Comparison of ENCODE assay signal across 10 cellular contexts in the genomic region with DNA sequence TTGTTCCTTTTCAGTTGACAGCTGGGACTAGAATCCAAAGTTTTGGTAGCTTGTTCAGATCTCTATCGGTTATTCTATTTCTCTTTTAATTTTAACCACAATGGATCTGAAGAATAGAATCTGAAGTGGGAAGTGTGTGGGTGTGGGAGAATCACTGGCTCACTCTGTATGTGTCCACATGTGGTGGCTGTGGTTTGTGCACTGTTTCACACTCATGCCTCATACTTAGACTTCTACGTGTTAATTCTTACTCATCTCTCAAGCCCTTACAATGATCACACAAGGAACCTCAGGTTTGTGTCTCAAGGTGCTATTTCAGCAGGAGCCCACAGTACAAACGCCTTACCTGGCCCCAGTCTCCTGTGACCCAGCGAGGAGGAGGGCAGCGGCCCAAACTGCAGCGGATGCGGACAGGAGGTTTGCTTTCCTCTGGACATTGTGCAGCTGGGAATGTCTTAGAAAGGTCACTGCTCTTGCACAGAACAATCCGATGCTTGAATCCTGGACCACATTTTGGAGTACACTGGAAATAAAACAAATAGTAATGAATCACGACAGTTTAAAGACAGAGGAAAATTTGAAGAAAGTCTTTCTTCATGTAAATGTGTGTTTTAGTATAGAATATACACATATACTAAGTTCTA.
DNase-seq lines count a peak whose midpoint lies in the region; ATAC-seq and TF ChIP-seq lines count a peak whose summit lies in the region.
"Had no signal": no experiment of that assay in that cellular context is flagged by ENCODE, and none has a peak within 500 bp of the region (broad histone marks: within the 10 kb centered on the region; RNA-seq: fewer than 3 reads in every experiment).

No MANE protein-coding gene starts in this region.

- H3K4me1 Mint-ChIP-seq in stimulated activated naive B cell treated with anti-CD40 and anti-IgM and Interleukin-4, amounts not matched to agents 10 μg/mL and 1 μg/mL and 100 μg/mL, for 72 hours = no peaks in the 10 kb centered on the region
- H3K4me1 Mint-ChIP-seq in osteocyte (ENCODE audit: unreplicated experiment) = peaks cover 6% of the 10 kb centered on the region
- H3K4me1 Mint-ChIP-seq: B cell had no signal

- peak; percentile 7 to 23 for DNase-seq in activated CD4-positive, alpha-beta T cell treated with anti-CD3 and anti-CD28 coated beads for 4 hours
- DNase-seq in activated CD4-positive, alpha-beta T cell treated with anti-CD3 and anti-CD28 coated beads for 1 hour = no peak
- peak; percentile 82 for DNase-seq in astrocyte of the spinal cord (ENCODE audit: low read depth, low spot score)
- DNase-seq in stimulated activated naive B cell treated with anti-CD40 and anti-IgM and Interleukin-4, amounts not matched to agents 10 μg/mL and 1 μg/mL and 100 μg/mL, for 72 hours = no peak
- DNase-seq in Kasumi-1 (lab: John Stamatoyannopoulos, UW) = no peak
- no peak for DNase-seq in C1 segment of cervical spinal cord (lab: John Stamatoyannopoulos, UW)
- DNase-seq in osteocyte (ENCODE audit: extremely low spot score, unreplicated experiment) = no peak

- no peak overlapping the region for H3K27ac Mint-ChIP-seq in stimulated activated naive B cell treated with anti-CD40 and anti-IgM and Interleukin-4, amounts not matched to agents 10 μg/mL and 1 μg/mL and 100 μg/mL, for 72 hours
- no peak overlapping the region for H3K27ac Mint-ChIP-seq in osteocyte (ENCODE audit: unreplicated experiment)
- H3K27ac Mint-ChIP-seq: B cell had no signal

- ATAC-seq in HG03175 (IDR thresholded peaks at IDR 0.05; ENCODE audit: unreplicated experiment) = peak; percentile 87
- peak; percentile 57 to 68 for ATAC-seq in stimulated activated naive B cell treated with anti-CD40 and anti-IgM and Interleukin-4, amounts not matched to agents 10 μg/mL and 1 μg/mL and 100 μg/mL, for 72 hours (replicated peaks)
- ATAC-seq: Panc1 had no signal

- no peak overlapping the region for H3K4me3 Mint-ChIP-seq in stimulated activated naive B cell treated with anti-CD40 and anti-IgM and Interleukin-4, amounts not matched to agents 10 μg/mL and 1 μg/mL and 100 μg/mL, for 72 hours
- H3K4me3 Mint-ChIP-seq in osteocyte (ENCODE audit: unreplicated experiment) = no peak overlapping the region
- H3K4me3 Mint-ChIP-seq: B cell had no signal

- H3K4me3 ChIP-seq in astrocyte of the spinal cord (ENCODE audit: low read depth, low read length) = no peak overlapping the region

- no peaks in the 10 kb centered on the region for H3K27me3 Mint-ChIP-seq in stimulated activated naive B cell treated with anti-CD40 and anti-IgM and Interleukin-4, amounts not matched to agents 10 μg/mL and 1 μg/mL and 100 μg/mL, for 72 hours
- H3K27me3 Mint-ChIP-seq in osteocyte (ENCODE audit: unreplicated experiment) = no peaks in the 10 kb centered on the region
- H3K27me3 Mint-ChIP-seq: B cell had no signal

- in situ Hi-C loops in astrocyte of the spinal cord (cut with HindIII; ENCODE audit: low sequenced_read_pairs) = no loop called here

- no peaks in the 10 kb centered on the region for H3K36me3 Mint-ChIP-seq in stimulated activated naive B cell treated with anti-CD40 and anti-IgM and Interleukin-4, amounts not matched to agents 10 μg/mL and 1 μg/mL and 100 μg/mL, for 72 hours
- H3K36me3 Mint-ChIP-seq in osteocyte (ENCODE audit: unreplicated experiment) = peaks cover 5% of the 10 kb centered on the region

- no peaks in the 10 kb centered on the region for H3K9me3 Mint-ChIP-seq in stimulated activated naive B cell treated with anti-CD40 and anti-IgM and Interleukin-4, amounts not matched to agents 10 μg/mL and 1 μg/mL and 100 μg/mL, for 72 hours
- H3K9me3 Mint-ChIP-seq in osteocyte (ENCODE audit: unreplicated experiment) = no peaks in the 10 kb centered on the region

- no peak for TF ChIP-seq CTCF in astrocyte of the spinal cord (IDR thresholded peaks at IDR 0.05; ENCODE audit: low read depth, low read length)
- TF ChIP-seq CTCF in osteocyte (IDR thresholded peaks at IDR 0.05) = no peak

Comparison
In these comparisons a context has a peak if more than half of its experiments do, and no peak if none do; other contexts are left out.
1. DNase-seq: peak in activated CD4-positive, alpha-beta T cell treated with anti-CD3 and anti-CD28 coated beads for 4 hours (2 of 2) and astrocyte of the spinal cord (single experiment); none in activated CD4-positive, alpha-beta T cell treated with anti-CD3 and anti-CD28 coated beads for 1 hour (single experiment), stimulated activated naive B cell treated with anti-CD40 and anti-IgM and Interleukin-4, amounts not matched to agents 10 μg/mL and 1 μg/mL and 100 μg/mL, for 72 hours (single experiment), Kasumi-1 (0 of 2), C1 segment of cervical spinal cord (0 of 14) and osteocyte (single experiment).